ENCODE assay signal across 1 cellular context in the genomic region with DNA sequence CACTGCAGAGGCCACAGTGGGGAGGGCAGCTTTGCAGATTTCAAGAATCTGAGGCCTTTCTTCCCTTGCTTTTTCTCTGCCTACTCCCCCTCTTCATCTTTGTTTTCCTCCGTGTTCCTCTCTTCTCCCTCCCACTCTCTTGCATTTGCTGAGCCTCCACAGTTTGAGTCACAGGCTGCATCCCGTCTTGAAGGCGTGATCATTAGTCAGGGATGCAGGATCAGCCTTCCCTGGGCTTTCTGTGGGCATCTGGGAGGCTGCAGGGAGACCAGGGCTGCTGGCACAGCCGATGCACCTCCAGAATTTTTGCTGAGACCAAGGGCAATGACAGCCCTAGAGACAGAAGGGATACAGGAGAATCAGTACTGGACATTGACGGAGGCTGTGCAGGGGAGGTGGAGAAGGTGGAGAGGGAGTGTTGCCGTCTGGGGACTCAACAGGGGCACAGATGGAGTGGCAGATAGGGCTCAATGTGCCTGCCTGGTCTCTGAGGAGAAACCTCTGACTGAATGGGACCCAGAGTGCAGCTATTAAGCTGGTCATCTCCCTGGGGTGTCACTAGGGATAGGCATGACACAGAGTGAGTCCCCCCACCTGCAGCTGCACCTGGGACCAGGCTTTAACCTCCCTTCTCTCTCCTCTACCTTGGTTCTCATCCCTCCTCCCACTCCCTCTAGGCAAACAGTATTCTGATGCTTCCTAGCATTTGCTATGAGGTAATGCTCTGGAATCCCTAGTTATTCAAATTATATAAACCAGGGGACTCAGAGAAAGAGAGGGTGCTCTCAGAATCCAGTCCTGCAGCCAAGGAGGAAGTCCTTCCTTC.
TF ChIP-seq lines count a peak whose summit lies in the region.

No MANE protein-coding gene starts in this region.

TF ChIP-seq in A549, 52 proteins besides CTCF, POLR2A, EP300 and RAD21:
- no peak for TF ChIP-seq FOSL2 (IDR thresholded peaks at IDR 0.05)
- no peak for TF ChIP-seq FOSL2 (CRISPR knock-in tag; IDR thresholded peaks at IDR 0.05)
- TF ChIP-seq HOXB5 (CRISPR knock-in tag; IDR thresholded peaks at IDR 0.05): no peak
- TF ChIP-seq NFE2L2 (conservative IDR thresholded peaks at IDR 0.05; ENCODE audit: low read length): no peak
- no peak for TF ChIP-seq RCOR1 (IDR thresholded peaks at IDR 0.05; ENCODE audit: low read depth, low read length)
- TF ChIP-seq CBX2 (IDR thresholded peaks at IDR 0.05; ENCODE audit: borderline replicate concordance, low read depth): no peak
- no peak for TF ChIP-seq POLR2AphosphoS2 (conservative IDR thresholded peaks at IDR 0.05; ENCODE audit: low read length)
- no peak for TF ChIP-seq NR3C1 (IDR thresholded peaks at IDR 0.05)
- no peak for TF ChIP-seq ZSCAN20 (CRISPR knock-in tag; IDR thresholded peaks at IDR 0.05)
- TF ChIP-seq ZFP36 (IDR thresholded peaks at IDR 0.05; ENCODE audit: borderline replicate concordance, partially characterized antibody): no peak
- TF ChIP-seq EHMT2 (IDR thresholded peaks at IDR 0.05; ENCODE audit: low read depth): no peak
- TF ChIP-seq, protein P1, sequence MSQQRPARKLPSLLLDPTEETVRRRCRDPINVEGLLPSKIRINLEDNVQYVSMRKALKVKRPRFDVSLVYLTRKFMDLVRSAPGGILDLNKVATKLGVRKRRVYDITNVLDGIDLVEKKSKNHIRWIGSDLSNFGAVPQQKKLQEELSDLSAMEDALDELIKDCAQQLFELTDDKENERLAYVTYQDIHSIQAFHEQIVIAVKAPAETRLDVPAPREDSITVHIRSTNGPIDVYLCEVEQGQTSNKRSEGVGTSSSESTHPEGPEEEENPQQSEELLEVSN (IDR thresholded peaks at IDR 0.05; ENCODE audit: borderline replicate concordance, low read depth): no peak
- no peak for TF ChIP-seq CHD4 (IDR thresholded peaks at IDR 0.05; ENCODE audit: borderline replicate concordance)
- TF ChIP-seq SMC3 (IDR thresholded peaks at IDR 0.05): no peak
- no peak for TF ChIP-seq KDM5A (IDR thresholded peaks at IDR 0.05)
